In genomic region chr2:71332413-71332866, GRCh38 we compare ENCODE assay signal across 3 cellular contexts.
TF ChIP-seq lines count a peak whose summit lies in the region.

No MANE protein-coding gene starts in this region.

TF ChIP-seq in A549, 52 proteins besides CTCF, POLR2A, EP300 and RAD21:
- TF ChIP-seq TFCP2L1 (CRISPR knock-in tag; IDR thresholded peaks at IDR 0.05) (no peak), FOSB (CRISPR knock-in tag; IDR thresholded peaks at IDR 0.05) (no peak), MAZ (IDR thresholded peaks at IDR 0.05; ENCODE audit: borderline replicate concordance, low read depth, low read length) (no peak), SMC3 (IDR thresholded peaks at IDR 0.05) (no peak), USF2 (IDR thresholded peaks at IDR 0.05) (no peak), MAX (IDR thresholded peaks at IDR 0.05) (no peak), ELK1 (IDR thresholded peaks at IDR 0.05; ENCODE audit: low read depth, low read length) (no peak), CBX8 (IDR thresholded peaks at IDR 0.05) (no peak), PHF8 (IDR thresholded peaks at IDR 0.05; ENCODE audit: borderline replicate concordance, low read depth) (no peak), ZC3H11A (IDR thresholded peaks at IDR 0.05) (no peak), CHD2 (IDR thresholded peaks at IDR 0.05; ENCODE audit: low read length, partially characterized antibody) (no peak), RARB (CRISPR knock-in tag; IDR thresholded peaks at IDR 0.05) (no peak), MAFK (IDR thresholded peaks at IDR 0.05; ENCODE audit: partially characterized antibody) (no peak), JUN (IDR thresholded peaks at IDR 0.05) (no peak), BCL3 (IDR thresholded peaks at IDR 0.05) (no peak)

TF ChIP-seq in HCT116, 20 proteins besides CTCF, POLR2A, EP300 and RAD21 (continued from another document):
- TF ChIP-seq SP1 (IDR thresholded peaks at IDR 0.05; ENCODE audit: low read depth) (no peak), SIN3A (IDR thresholded peaks at IDR 0.05; ENCODE audit: low read depth) (no peak), ZNF274 (IDR thresholded peaks at IDR 0.05; ENCODE audit: low read depth, low read length) (no peak), MAX (IDR thresholded peaks at IDR 0.05) (no peak), EZH2 (IDR thresholded peaks at IDR 0.05) (no peak), POLR2AphosphoS5 (IDR thresholded peaks at IDR 0.05; ENCODE audit: low read depth, low read length) (no peak), REST (IDR thresholded peaks at IDR 0.05; ENCODE audit: low read depth) (no peak)

TF ChIP-seq in K562, 482 proteins besides CTCF, POLR2A, EP300 and RAD21:
- TF ChIP-seq GABPB1 (CRISPR knock-in tag; IDR thresholded peaks at IDR 0.05) = 0 out of 2 replicates have a peak, but pooled peaks have one; percentile 10
- TF ChIP-seq ZNF217 (CRISPR knock-in tag; IDR thresholded peaks at IDR 0.05) = no peak
- TF ChIP-seq MIER1 (IDR thresholded peaks at IDR 0.05; ENCODE audit: low read depth) = no peak
- TF ChIP-seq ZNF354B (CRISPR knock-in tag; IDR thresholded peaks at IDR 0.05) = no peak
- TF ChIP-seq HDAC1 (IDR thresholded peaks at IDR 0.05) = 0 out of 4 replicates have a peak, but pooled peaks of 1 of the 2 experiments have one; percentile 7
- 0 out of 4 replicates have a peak, but pooled peaks of 1 of the 2 experiments have one; percentile 11 for TF ChIP-seq MNT (conservative IDR thresholded peaks at IDR 0.05)
- no peak for TF ChIP-seq ARHGAP35 (IDR thresholded peaks at IDR 0.05; ENCODE audit: partially characterized antibody)
- TF ChIP-seq MAFF (IDR thresholded peaks at IDR 0.05; ENCODE audit: low read length) = no peak
- TF ChIP-seq HNRNPLL (IDR thresholded peaks at IDR 0.05; ENCODE audit: low read depth, low read length, poor library complexity, severe bottlenecking) = no peak
- no peak for TF ChIP-seq JUN (IDR thresholded peaks at IDR 0.05; ENCODE audit: borderline replicate concordance, low read depth, low read length)
- no peak for TF ChIP-seq JUN (CRISPR knock-in tag; IDR thresholded peaks at IDR 0.05; ENCODE audit: borderline replicate concordance)
- TF ChIP-seq ZFP36 (IDR thresholded peaks at IDR 0.05; ENCODE audit: low read depth, low read length, partially characterized antibody) = no peak
- 0 out of 4 replicates have a peak, but pooled peaks of 1 of the 2 experiments have one; percentile 6 for TF ChIP-seq TEAD1 (CRISPR knock-in tag; IDR thresholded peaks at IDR 0.05)
- peak; percentile 64 for TF ChIP-seq CEBPB (tag; IDR thresholded peaks at IDR 0.05)
- no peak for TF ChIP-seq KAT2B (IDR thresholded peaks at IDR 0.05; ENCODE audit: low read depth, low read length)
- TF ChIP-seq MYBL2 (IDR thresholded peaks at IDR 0.05; ENCODE audit: low read depth) = no peak
- no peak for TF ChIP-seq MYBL2 (CRISPR knock-in tag; IDR thresholded peaks at IDR 0.05; ENCODE audit: borderline replicate concordance)
- TF ChIP-seq PHB2 (IDR thresholded peaks at IDR 0.05; ENCODE audit: low read depth) = no peak
- TF ChIP-seq ZNF280B (CRISPR knock-in tag; IDR thresholded peaks at IDR 0.05) = no peak
- 0 out of 2 replicates have a peak, but pooled peaks have one; percentile 12 for TF ChIP-seq SMARCA4 (IDR thresholded peaks at IDR 0.05)
- TF ChIP-seq TEAD4 (IDR thresholded peaks at IDR 0.05; ENCODE audit: low read length) = peak; percentile 25; the same call in 1 of the 2 replicates
- no peak for TF ChIP-seq TEAD4 (CRISPR knock-in tag; IDR thresholded peaks at IDR 0.05; ENCODE audit: borderline replicate concordance)
- TF ChIP-seq FOXJ3 (CRISPR knock-in tag; IDR thresholded peaks at IDR 0.05) = no peak
- no peak for TF ChIP-seq STAT5B (CRISPR knock-in tag; IDR thresholded peaks at IDR 0.05)
TF ChIP-seq in K562: peak in this region for 7.
